In genomic region chr1:181135815-181136737, GRCh38 we compare ENCODE assay signal across 8 cellular contexts. TPM values are rescaled to one million over a fixed set of nuclear protein-coding genes. Genes with fewer than 3 reads are reported as not detected.
DNase-seq lines count a peak whose midpoint lies in the region; ATAC-seq and TF ChIP-seq lines count a peak whose summit lies in the region.

No MANE protein-coding gene starts in this region.

- ATAC-seq in lower lobe of right lung (peak; percentile 49 to 61), GM21515 (IDR thresholded peaks at IDR 0.05; ENCODE audit: unreplicated experiment) (no peak), GM21619 (IDR thresholded peaks at IDR 0.05; ENCODE audit: unreplicated experiment) (no peak)

- H3K4me1 ChIP-seq in lower lobe of right lung, result peaks cover 28% of the 10 kb centered on the region

- no peak for TF ChIP-seq CTCF in lower lobe of right lung (IDR thresholded peaks at IDR 0.05)

- H3K27ac ChIP-seq in lower lobe of right lung, result peak overlapping the region; percentile 79

- H3K27me3 ChIP-seq in lower lobe of right lung (ENCODE audit: low read depth), result no peaks in the 10 kb centered on the region

- H3K27ac Mint-ChIP-seq in IgD-negative memory B cell, result peak overlapping the region; percentile 98

- peak overlapping the region in 3 of 4 donors; percentile 58 to 86 (median 83) for H3K4me3 Mint-ChIP-seq in IgD-negative memory B cell

- peaks cover 66 to 75% (median 73%) of the 10 kb centered on the region in 3 donors for H3K4me1 Mint-ChIP-seq in IgD-negative memory B cell

- intact Hi-C loops in lower lobe of right lung (cut with DNase I), result no loop called here

- peaks cover 5% of the 10 kb centered on the region for H3K27me3 Mint-ChIP-seq in IgD-negative memory B cell

- no peak overlapping the region for H3K4me3 ChIP-seq in lower lobe of right lung

- H3K36me3 ChIP-seq in lower lobe of right lung, result no peaks in the 10 kb centered on the region

- H3K9me3 ChIP-seq in lower lobe of right lung, result no peaks in the 10 kb centered on the region

- H3K9me3 Mint-ChIP-seq in IgD-negative memory B cell, result no peaks in the 10 kb centered on the region

- H3K36me3 Mint-ChIP-seq in IgD-negative memory B cell, result no peaks in the 10 kb centered on the region

- DNase-seq in AG08396 (ENCODE audit: low spot score) (peak; percentile 82), amniotic stem cell (lab: John Stamatoyannopoulos, UW) (peak; percentile 84), lower lobe of right lung (no peak), NCI-H524 (lab: John Stamatoyannopoulos, UW) (no peak)
- DNase-seq in stimulated activated CD4-positive, alpha-beta T cell treated with anti-CD3 and anti-CD28 coated beads, Interleukin-1b, Interleukin-23, amount 100 ng/mL, for 48 hours, result no peak

RNA-seq across cellular contexts. Expression of gene IER5, which starts 47.6 kb away (rescaled TPM):
- polyA plus RNA-seq in IgD-negative memory B cell, result 31.0 TPM
- total RNA-seq in lower lobe of right lung, result 33.2 TPM

Comparison
In these comparisons a context has a peak if more than half of its experiments do, and no peak if none do; other contexts are left out.
1. DNase-seq: peak in AG08396 (single experiment) and amniotic stem cell (single experiment); none in lower lobe of right lung (single experiment), NCI-H524 (0 of 2) and stimulated activated CD4-positive, alpha-beta T cell treated with anti-CD3 and anti-CD28 coated beads, Interleukin-1b, Interleukin-23, amount 100 ng/mL, for 48 hours (single experiment).
2. ATAC-seq: peak in lower lobe of right lung (2 of 2); none in GM21515 (single experiment) and GM21619 (single experiment).